In the genomic region with DNA sequence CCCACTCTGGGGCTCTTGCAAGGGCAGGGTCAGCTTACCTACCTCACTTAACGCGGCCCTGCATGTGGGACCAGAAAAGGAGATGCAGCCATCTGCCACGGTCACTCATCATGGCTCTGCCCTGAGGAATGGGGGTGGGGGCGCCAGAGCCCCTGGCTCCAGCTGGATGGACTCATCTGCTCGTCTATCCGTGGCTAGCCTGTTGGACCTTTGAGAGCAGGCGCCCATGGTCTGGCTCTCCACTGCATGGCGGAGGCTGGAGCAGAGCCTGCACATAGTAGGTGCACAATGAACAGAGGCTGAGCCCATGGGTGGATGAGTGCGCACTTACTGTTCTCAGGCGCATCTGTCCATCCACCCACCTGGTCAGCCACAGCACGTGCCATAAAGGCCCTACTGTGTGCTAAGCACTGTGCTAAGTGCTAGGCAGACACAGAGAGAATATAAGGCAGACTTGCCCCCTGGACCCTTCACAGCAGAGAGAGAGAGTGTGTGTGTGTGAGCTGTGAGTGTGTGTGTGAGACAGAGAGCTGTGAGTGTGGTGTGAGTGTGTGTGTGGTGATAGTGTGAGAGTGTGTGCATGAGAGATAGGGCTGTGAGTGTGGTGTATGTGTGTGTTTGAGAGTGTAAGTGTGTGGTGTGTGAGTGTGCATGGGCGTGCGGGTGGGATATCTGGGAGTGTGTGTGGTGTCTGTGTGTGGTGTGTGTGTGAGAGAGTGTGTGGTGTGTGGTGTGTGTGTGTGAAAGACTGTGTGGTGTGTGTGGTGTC, we compare ENCODE assay signal across 24 cellular contexts.
"Had no signal": no experiment of that assay in that cellular context is flagged by ENCODE, and none has a peak within 500 bp of the region (broad histone marks: within the 10 kb centered on the region; RNA-seq: fewer than 3 reads in every experiment).

No MANE protein-coding gene starts in this region.

- H3K36me3 Mint-ChIP-seq: activated naive CD8-positive, alpha-beta T cell treated with anti-CD3 and anti-CD28 coated beads, Interleukin-2, amount 10 ng/mL, durations not matched to agents 7 days and 5 days; memory B cell had no signal

- H3K27ac Mint-ChIP-seq: activated B cell treated with CpG ODN at 0.5 μM for 24 hours; activated CD4-positive, alpha-beta T cell treated with anti-CD3 and anti-CD28 coated beads for 36 hours; activated naive CD4-positive, alpha-beta T cell treated with anti-CD3 and anti-CD28 coated beads for 36 hours; activated naive CD8-positive, alpha-beta T cell treated with anti-CD3 and anti-CD28 coated beads, Interleukin-2, amount 10 ng/mL, durations not matched to agents 7 days and 5 days; activated T-cell treated with anti-CD3 and anti-CD28 coated beads, Interleukin-2, amount 50 U/mL, for 72 hours; memory B cell had no signal

- H3K4me3 Mint-ChIP-seq: activated B cell treated with CpG ODN at 0.5 μM for 24 hours; activated CD4-positive, alpha-beta T cell treated with anti-CD3 and anti-CD28 coated beads for 36 hours; activated naive CD4-positive, alpha-beta T cell treated with anti-CD3 and anti-CD28 coated beads for 36 hours; activated naive CD8-positive, alpha-beta T cell treated with anti-CD3 and anti-CD28 coated beads, Interleukin-2, amount 10 ng/mL, durations not matched to agents 7 days and 5 days; activated T-cell treated with anti-CD3 and anti-CD28 coated beads, Interleukin-2, amount 50 U/mL, for 72 hours; memory B cell; neural crest cell had no signal

- H3K4me3 ChIP-seq: coronary artery, gastroesophageal sphincter, sigmoid colon, upper lobe of right lung had no signal

- H3K4me1 Mint-ChIP-seq: activated B cell treated with CpG ODN at 0.5 μM for 24 hours; activated CD4-positive, alpha-beta T cell treated with anti-CD3 and anti-CD28 coated beads for 36 hours; activated naive CD8-positive, alpha-beta T cell treated with anti-CD3 and anti-CD28 coated beads, Interleukin-2, amount 10 ng/mL, durations not matched to agents 7 days and 5 days; memory B cell had no signal

- ATAC-seq: activated CD4-positive, alpha-beta T cell treated with anti-CD3 and anti-CD28 coated beads for 36 hours; activated T-cell treated with anti-CD3 and anti-CD28 coated beads, Interleukin-2, amount 50 U/mL, for 72 hours; gastroesophageal sphincter; left cardiac atrium; upper lobe of right lung had no signal

- DNase-seq: activated B cell treated with CpG ODN at 0.5 μM for 24 hours; activated CD4-positive, alpha-beta T cell treated with anti-CD3 and anti-CD28 coated beads for 36 hours; activated CD4-positive, alpha-beta T cell treated with anti-CD3 and anti-CD28 coated beads, Interleukin-2, amount 50 U/mL, for 4 hours; activated CD8-positive, alpha-beta memory T cell treated with anti-CD3 and anti-CD28 coated beads for 24 hours; activated effector memory CD4-positive, alpha-beta T cell treated with Interleukin-2 at 50 U/mL for 16 hours; activated naive CD4-positive, alpha-beta T cell treated with anti-CD3 and anti-CD28 coated beads for 36 hours; activated naive CD8-positive, alpha-beta T cell treated with anti-CD3 and anti-CD28 coated beads, Interleukin-2, amount 10 ng/mL, durations not matched to agents 7 days and 5 days; activated T-cell treated with anti-CD3 and anti-CD28 coated beads, Interleukin-2, amount 50 U/mL, for 72 hours; amniotic stem cell; cerebellar nuclear complex; head of caudate nucleus; islet precursor cell; left cardiac atrium; sigmoid colon; stimulated activated CD4-positive, alpha-beta T cell treated with anti-CD3 and anti-CD28 coated beads, Interleukin-2, amount 100 ng/mL, for 48 hours; stimulated activated CD8-positive, alpha-beta memory T cell treated with anti-CD3 and anti-CD28 coated beads, Interleukin-4, amount 100 ng/mL, for 48 hours; stimulated activated naive CD4-positive, alpha-beta T cell treated with Interleukin-2 at 50 U/mL for 16 hours; T-helper 1 cell; T-helper 9 cell; upper lobe of right lung had no signal

- H3K9me3 Mint-ChIP-seq: activated B cell treated with CpG ODN at 0.5 μM for 24 hours; activated naive CD4-positive, alpha-beta T cell treated with anti-CD3 and anti-CD28 coated beads for 36 hours; activated naive CD8-positive, alpha-beta T cell treated with anti-CD3 and anti-CD28 coated beads, Interleukin-2, amount 10 ng/mL, durations not matched to agents 7 days and 5 days; neural crest cell had no signal

- H3K9me3 ChIP-seq: gastroesophageal sphincter, sigmoid colon, upper lobe of right lung had no signal

- H3K27me3 ChIP-seq: sigmoid colon, upper lobe of right lung had no signal

- H3K36me3 ChIP-seq: gastroesophageal sphincter, sigmoid colon, upper lobe of right lung had no signal

- H3K4me1 ChIP-seq: gastroesophageal sphincter, sigmoid colon, upper lobe of right lung had no signal

- H3K27ac ChIP-seq: coronary artery, gastroesophageal sphincter, sigmoid colon, upper lobe of right lung had no signal
